ENCODE assay signal across 20 cellular contexts in the genomic region with DNA sequence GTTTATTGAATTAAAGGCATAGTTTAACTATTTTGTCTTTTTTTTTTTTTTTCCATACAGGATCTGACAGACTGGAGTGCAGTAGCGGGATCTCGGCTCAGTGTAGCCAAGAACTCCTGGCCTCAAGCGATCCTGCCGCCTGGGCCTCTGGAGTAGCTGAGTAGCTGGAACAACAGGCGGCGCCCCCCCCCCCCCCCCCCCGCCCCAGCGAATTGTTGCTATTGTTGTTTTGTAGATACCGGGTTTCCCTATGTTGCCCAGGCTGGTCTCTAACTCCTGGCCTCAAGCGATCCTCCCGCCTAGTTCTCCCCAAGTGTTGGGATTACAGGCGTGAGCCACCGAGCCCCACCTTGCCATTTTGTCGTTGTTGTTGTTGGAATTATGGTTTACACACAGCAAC. TPM values are rescaled to one million over a fixed set of nuclear protein-coding genes. Genes with fewer than 3 reads are reported as not detected.
DNase-seq lines count a peak whose midpoint lies in the region; ATAC-seq and TF ChIP-seq lines count a peak whose summit lies in the region.
"Had no signal": no experiment of that assay in that cellular context is flagged by ENCODE, and none has a peak within 500 bp of the region (broad histone marks: within the 10 kb centered on the region; RNA-seq: fewer than 3 reads in every experiment).

No MANE protein-coding gene starts in this region.

- peak; percentile 22 for DNase-seq in cardiac septum (ENCODE audit: low spot score)
- DNase-seq in heart left ventricle, result no peak
- DNase-seq in activated CD8-positive, alpha-beta T cell treated with anti-CD3 and anti-CD28 coated beads for 36 hours, result no peak
- no peak for DNase-seq in mesendoderm
- DNase-seq in upper lobe of right lung, result peak; percentile 18
- DNase-seq in substantia nigra (lab: John Stamatoyannopoulos, UW), result no peak
- no peak for DNase-seq in stimulated activated CD4-positive, alpha-beta T cell treated with anti-CD3 and anti-CD28 coated beads, Interleukin-4, amount 100 ng/mL, for 24 hours
- no peak for DNase-seq in amygdala (lab: John Stamatoyannopoulos, UW)
- DNase-seq: activated CD4-positive, alpha-beta T cell treated with anti-CD3 and anti-CD28 coated beads, Interleukin-2, amount 50 U/mL, for 48 hours; activated naive CD8-positive, alpha-beta T cell treated with anti-CD3 and anti-CD28 coated beads, Interleukin-2, amount 10 ng/mL, durations not matched to agents 7 days and 5 days; effector CD4-positive, alpha-beta T cell; kidney glomerular epithelial cell; midbrain; MV-4-11; NCI-H526; pancreas; PC-3 had no signal

- no peak overlapping the region for H3K23ac ChIP-seq in mesendoderm (ENCODE audit: low read length)

- H3K9me3 ChIP-seq in heart left ventricle, result no peaks in the 10 kb centered on the region
- H3K9me3 ChIP-seq in upper lobe of right lung, result no peaks in the 10 kb centered on the region
- H3K9me3 ChIP-seq: pancreas, tibial nerve had no signal

- no peak overlapping the region for H3K4me3 ChIP-seq in heart left ventricle
- H3K4me3 ChIP-seq in mesendoderm (ENCODE audit: low read length), result no peak overlapping the region
- H3K4me3 ChIP-seq in upper lobe of right lung, result no peak overlapping the region
- H3K4me3 ChIP-seq: cardiac muscle cell, hepatocyte, pancreas, tibial nerve had no signal

- H3K4me2 ChIP-seq in mesendoderm (ENCODE audit: low read length), result no peak overlapping the region

- POLR2A ChIA-PET in activated CD8-positive, alpha-beta T cell treated with anti-CD3 and anti-CD28 coated beads for 36 hours (lab: Charles Lee), result interaction anchor here (1.4 kb wide), 1 partner anchor 26 kb away, joined by 3 read pairs; the partner anchor contains the start of gene UBB

- H3K79me1 ChIP-seq in mesendoderm (ENCODE audit: low read length), result peaks cover under 1% of the 10 kb centered on the region

- H3K79me2 ChIP-seq in mesendoderm (ENCODE audit: control insufficient read depth, insufficient read depth, low read length), result peaks cover 8% of the 10 kb centered on the region

- H2BK5ac ChIP-seq in mesendoderm (ENCODE audit: low read length), result no peak overlapping the region

- H3K56ac ChIP-seq in mesendoderm (ENCODE audit: low read length), result peak overlapping the region; percentile 42

- no peak overlapping the region for H2AK5ac ChIP-seq in mesendoderm (ENCODE audit: low read length)

- H3K4me3 Mint-ChIP-seq in activated CD8-positive, alpha-beta T cell treated with anti-CD3 and anti-CD28 coated beads for 36 hours, result peak overlapping the region; percentile 74

- peaks cover 15% of the 10 kb centered on the region for H3K36me3 Mint-ChIP-seq in activated CD8-positive, alpha-beta T cell treated with anti-CD3 and anti-CD28 coated beads for 36 hours (ENCODE audit: low read depth)
- H3K36me3 Mint-ChIP-seq: activated naive CD8-positive, alpha-beta T cell treated with anti-CD3 and anti-CD28 coated beads, Interleukin-2, amount 10 ng/mL, durations not matched to agents 7 days and 5 days had no signal

- H3K36me3 ChIP-seq in heart left ventricle (peaks cover 0 to 2% (median 0%) of the 10 kb centered on the region in 9 donors), mesendoderm (ENCODE audit: control insufficient read depth, insufficient read depth, low read length) (peaks cover under 1% of the 10 kb centered on the region), upper lobe of right lung (no peaks in the 10 kb centered on the region)
- H3K36me3 ChIP-seq: cardiac muscle cell, pancreas had no signal

- TF ChIP-seq CTCF in heart left ventricle (IDR thresholded peaks at IDR 0.05) (no peak), upper lobe of right lung (IDR thresholded peaks at IDR 0.05) (no peak)
- no peak for TF ChIP-seq CTCF in activated CD8-positive, alpha-beta T cell treated with anti-CD3 and anti-CD28 coated beads for 36 hours (IDR thresholded peaks at IDR 0.05)

- CTCF ChIA-PET in activated CD8-positive, alpha-beta T cell treated with anti-CD3 and anti-CD28 coated beads for 36 hours (lab: Charles Lee), result interaction anchor here (3.8 to 8.3 kb wide), 2 partner anchors 9 to 167 kb away, joined by 13 to 69 read pairs; no protein-coding TSS in a partner anchor

- ATAC-seq in heart left ventricle (no peak), upper lobe of right lung (no peak)
- ATAC-seq in activated CD8-positive, alpha-beta T cell treated with anti-CD3 and anti-CD28 coated beads for 36 hours, result no peak
- ATAC-seq: pancreas, PC-3 had no signal

- H2BK15ac ChIP-seq in mesendoderm (replicated peaks; ENCODE audit: low read depth), result no peak overlapping the region

- no peaks in the 10 kb centered on the region for H3K27me3 Mint-ChIP-seq in activated CD8-positive, alpha-beta T cell treated with anti-CD3 and anti-CD28 coated beads for 36 hours

- peaks cover 0 to 14% (median 0%) of the 10 kb centered on the region in 9 donors for H3K27me3 ChIP-seq in heart left ventricle
- no peaks in the 10 kb centered on the region for H3K27me3 ChIP-seq in mesendoderm (ENCODE audit: insufficient read depth, low read length, poor library complexity)
- no peaks in the 10 kb centered on the region for H3K27me3 ChIP-seq in upper lobe of right lung
- H3K27me3 ChIP-seq: cardiac muscle cell, hepatocyte, pancreas had no signal

- no peak overlapping the region for H3K9ac ChIP-seq in mesendoderm (ENCODE audit: low read length)

- no peak overlapping the region for H3K4ac ChIP-seq in mesendoderm (ENCODE audit: low read depth, low read length)

- intact Hi-C loops in cardiac septum (cut with DNase I), result no loop called here
- intact Hi-C loops in heart left ventricle (cut with DNase I), result no loop called here
- intact Hi-C loops in activated CD8-positive, alpha-beta T cell treated with anti-CD3 and anti-CD28 coated beads for 36 hours (cut with micrococcal nuclease), result loop anchor here (5.0 to 10.0 kb wide), 2 partner anchors 63 to 70 kb away; partner anchors contain the start of gene TRPV2
- intact Hi-C loops in upper lobe of right lung (cut with DNase I), result no loop called here

- no peak overlapping the region for H2BK120ac ChIP-seq in mesendoderm (ENCODE audit: low read depth, low read length)

- no peak overlapping the region for H4K5ac ChIP-seq in mesendoderm (ENCODE audit: low read length)

- 83 to 94% (median 89%) methylated on average over 14 of the region's 14 CpGs for WGBS in heart left ventricle, 4 donors
- no CpG with 5 or more reads among the region's 14 CpGs for WGBS in mesendoderm (ENCODE audit: extremely low coverage, insufficient coverage, low lambda C conversion rate)

- H3K4me1 Mint-ChIP-seq in activated CD8-positive, alpha-beta T cell treated with anti-CD3 and anti-CD28 coated beads for 36 hours (ENCODE audit: low read depth), result peaks cover 15% of the 10 kb centered on the region

- TF ChIP-seq POLR2A in heart left ventricle (IDR thresholded peaks at IDR 0.05), result no peak

- H3K18ac ChIP-seq in mesendoderm (ENCODE audit: low read length), result no peak overlapping the region

- no peaks in the 10 kb centered on the region for H3K9me3 Mint-ChIP-seq in activated CD8-positive, alpha-beta T cell treated with anti-CD3 and anti-CD28 coated beads for 36 hours
- H3K9me3 Mint-ChIP-seq: activated naive CD8-positive, alpha-beta T cell treated with anti-CD3 and anti-CD28 coated beads, Interleukin-2, amount 10 ng/mL, durations not matched to agents 7 days and 5 days had no signal

- H3K27ac ChIP-seq in heart left ventricle, result no peak overlapping the region
- H3K27ac ChIP-seq in mesendoderm (ENCODE audit: low read depth, low read length), result no peak overlapping the region
- H3K27ac ChIP-seq in upper lobe of right lung, result no peak overlapping the region
- no peak overlapping the region for H3K27ac ChIP-seq in substantia nigra (ENCODE audit: low read depth, low read length, poor library complexity, severe bottlenecking)
- H3K27ac ChIP-seq: cardiac muscle cell, hepatocyte, pancreas, tibial nerve had no signal

- H3K27ac Mint-ChIP-seq in activated CD8-positive, alpha-beta T cell treated with anti-CD3 and anti-CD28 coated beads for 36 hours, result no peak overlapping the region
- H3K27ac Mint-ChIP-seq: activated naive CD8-positive, alpha-beta T cell treated with anti-CD3 and anti-CD28 coated beads, Interleukin-2, amount 10 ng/mL, durations not matched to agents 7 days and 5 days had no signal

- H4K8ac ChIP-seq in mesendoderm (ENCODE audit: low read depth, low read length), result no peak overlapping the region

- H3K4me1 ChIP-seq in heart left ventricle (peaks cover 0 to 19% (median 7%) of the 10 kb centered on the region in 12 donors), mesendoderm (ENCODE audit: control insufficient read depth, low read depth, low read length) (peaks cover 2% of the 10 kb centered on the region), upper lobe of right lung (peaks cover 12% of the 10 kb centered on the region)

RNA-seq across cellular contexts. Expression of gene CENPV, which starts 1.3 kb away (rescaled TPM):
- 2.9 TPM for total RNA-seq in cardiac septum
- 10 to 100 TPM in 8 of 9 donors, 1 to 10 TPM in 1; 9.7 to 15.0 (median 11.5) TPM for total RNA-seq in heart left ventricle
- 10 to 100 TPM in 1 of 2 donors, 1 to 10 TPM in 1; 9.1 to 18.7 TPM for polyA plus RNA-seq in heart left ventricle
- 100 to 1,000 TPM; 139 to 142 TPM for total RNA-seq in activated CD8-positive, alpha-beta T cell treated with anti-CD3 and anti-CD28 coated beads for 36 hours
- 319 TPM for polyA plus RNA-seq in mesendoderm (2013, experiment 1 of 2)
- 316 TPM for polyA plus RNA-seq in mesendoderm (2013, experiment 2 of 2)
- 10.4 TPM for total RNA-seq in upper lobe of right lung
- total RNA-seq: PC-3 had no signal

RNA-seq across cellular contexts. Expression of gene UBB, which starts 26.3 kb away (rescaled TPM):
- total RNA-seq in cardiac septum (1,552 TPM), heart left ventricle (1,000 to 10,000 TPM in 8 of 9 donors, 100 to 1,000 TPM in 1; 665 to 2,180 (median 1,547) TPM), upper lobe of right lung (1,410 TPM)
- 1,000 to 10,000 TPM in 1 of 2 donors, 100 to 1,000 TPM in 1; 932 to 1,006 TPM for polyA plus RNA-seq in heart left ventricle
- total RNA-seq in activated CD8-positive, alpha-beta T cell treated with anti-CD3 and anti-CD28 coated beads for 36 hours, result 1,000 to 10,000 TPM; 1,334 to 1,337 TPM
- polyA plus RNA-seq in mesendoderm (2013, experiment 1 of 2), result 2,431 TPM
- 2,399 TPM for polyA plus RNA-seq in mesendoderm (2013, experiment 2 of 2)

Comparison
In these comparisons a context has a peak if more than half of its experiments do, and no peak if none do; other contexts are left out.
1. DNase-seq: peak in cardiac septum (single experiment) and upper lobe of right lung (single experiment); none in heart left ventricle (0 of 5), activated CD8-positive, alpha-beta T cell treated with anti-CD3 and anti-CD28 coated beads for 36 hours (single experiment), mesendoderm (single experiment), substantia nigra (0 of 49), stimulated activated CD4-positive, alpha-beta T cell treated with anti-CD3 and anti-CD28 coated beads, Interleukin-4, amount 100 ng/mL, for 24 hours (single experiment) and amygdala (0 of 56).
2. RNA of gene CENPV, which starts 1.3 kb away (total RNA-seq): 139 to 142 TPM in activated CD8-positive, alpha-beta T cell treated with anti-CD3 and anti-CD28 coated beads for 36 hours; 9.7 to 15.0 TPM in heart left ventricle, 10.4 TPM in upper lobe of right lung (single experiment) and 2.9 TPM in cardiac septum (single experiment); every median in the first group is over 4 times any median in the second.